20 cellular contexts compared by ENCODE assay signal in the genomic region with DNA sequence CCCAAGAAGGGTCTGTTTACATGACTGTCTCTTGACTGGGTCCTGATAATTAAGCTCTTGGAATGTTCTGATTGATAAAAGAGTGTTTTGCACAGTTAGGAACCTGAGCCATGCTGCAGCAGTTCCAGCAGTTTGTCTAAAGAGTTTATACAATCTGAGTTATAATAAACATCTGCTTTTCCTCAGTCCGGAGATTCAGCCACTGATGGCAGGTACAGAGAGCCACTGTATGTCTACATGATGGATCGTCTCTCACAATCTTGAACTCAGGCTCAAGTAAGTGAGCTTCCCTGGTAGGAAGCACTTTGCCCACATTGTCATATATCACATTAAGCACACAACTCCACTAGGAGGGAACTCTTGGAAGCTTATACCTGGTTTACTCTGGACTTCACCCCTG.
DNase-seq lines count a peak whose midpoint lies in the region; ATAC-seq and TF ChIP-seq lines count a peak whose summit lies in the region.
"Had no signal": no experiment of that assay in that cellular context is flagged by ENCODE, and none has a peak within 500 bp of the region (broad histone marks: within the 10 kb centered on the region; RNA-seq: fewer than 3 reads in every experiment).

No MANE protein-coding gene starts in this region.

- no peak overlapping the region for H3K56ac ChIP-seq in IMR-90 (ENCODE audit: extremely low read depth, insufficient read depth, low read length)

- H3K36me3 ChIP-seq in IMR-90 (ENCODE audit: control insufficient read depth, insufficient read depth, low read length) (no peaks in the 10 kb centered on the region), hepatocyte (replicated peaks; ENCODE audit: insufficient read depth, low read depth) (no peaks in the 10 kb centered on the region), mesenchymal stem cell (ENCODE audit: control insufficient read depth in 1 of 2, insufficient read depth in 2 of 2, low read depth in 1 of 2, low read length in 2 of 2) (peaks cover 0 to 22% of the 10 kb centered on the region in 2 experiments), upper lobe of right lung (peaks cover 9% of the 10 kb centered on the region)
- H3K36me3 ChIP-seq: BLaER1 treated with 17β-estradiol and CSF1 and Interleukin-3, amounts not matched to agents 10 nM and 100 nM had no signal

- H4K20me1 ChIP-seq in IMR-90 (ENCODE audit: insufficient read depth, low read length) (no peaks in the 10 kb centered on the region), hepatocyte (ENCODE audit: insufficient read depth, poor library complexity, severe bottlenecking) (no peaks in the 10 kb centered on the region)
- H4K20me1 ChIP-seq: BLaER1 treated with 17β-estradiol and CSF1 and Interleukin-3, amounts not matched to agents 10 nM and 100 nM had no signal

- H4K5ac ChIP-seq in IMR-90 (ENCODE audit: low read depth, low read length): no peak overlapping the region

- intact Hi-C loops in IMR-90 (cut with micrococcal nuclease): no loop called here
- intact Hi-C loops in upper lobe of right lung (cut with DNase I): no loop called here

- no peaks in the 10 kb centered on the region for H3K9me3 ChIP-seq in IMR-90 (ENCODE audit: control insufficient read depth, insufficient read depth, low read length)
- no peaks in the 10 kb centered on the region for H3K9me3 ChIP-seq in hepatocyte (ENCODE audit: low read depth)
- H3K9me3 ChIP-seq in mesenchymal stem cell (ENCODE audit: control insufficient read depth, low read length): no peaks in the 10 kb centered on the region
- H3K9me3 ChIP-seq in upper lobe of right lung: no peaks in the 10 kb centered on the region
- H3K9me3 ChIP-seq: A549; BLaER1 treated with 17β-estradiol and CSF1 and Interleukin-3, amounts not matched to agents 10 nM and 100 nM had no signal

- H2BK120ac ChIP-seq in IMR-90 (ENCODE audit: low read depth, low read length) (no peak overlapping the region), mesenchymal stem cell (ENCODE audit: low read depth, low read length) (no peak overlapping the region)

- TF ChIP-seq RAD21 in IMR-90 (IDR thresholded peaks at IDR 0.05; ENCODE audit: low read length): no peak

- H2AK5ac ChIP-seq in IMR-90 (ENCODE audit: low read depth, low read length) (no peak overlapping the region), mesenchymal stem cell (ENCODE audit: low read length, severe bottlenecking) (no peak overlapping the region)

- peak; percentile 24; the same call in 1 of the 2 replicates for ATAC-seq in IMR-90 (ENCODE audit: low read depth)
- ATAC-seq in upper lobe of right lung: no peak
- no peak for ATAC-seq in GM18909 (IDR thresholded peaks at IDR 0.05; ENCODE audit: poor library complexity, unreplicated experiment)
- ATAC-seq: A549; CD8-positive, alpha-beta T cell had no signal

- H4K91ac ChIP-seq in IMR-90 (ENCODE audit: insufficient read depth, low read depth, low read length) (no peak overlapping the region), mesenchymal stem cell (ENCODE audit: low read length) (no peak overlapping the region)

- H3K27me3 ChIP-seq in IMR-90 (ENCODE audit: control insufficient read depth, insufficient read depth, low read length): no peaks in the 10 kb centered on the region
- H3K27me3 ChIP-seq in hepatocyte: no peaks in the 10 kb centered on the region
- no peaks in the 10 kb centered on the region for H3K27me3 ChIP-seq in mesenchymal stem cell (ENCODE audit: control insufficient read depth in 1 of 2, insufficient read depth in 1 of 2, low read length in 2 of 2)
- H3K27me3 ChIP-seq in upper lobe of right lung: no peaks in the 10 kb centered on the region
- H3K27me3 ChIP-seq: BLaER1 treated with 17β-estradiol and CSF1 and Interleukin-3, amounts not matched to agents 10 nM and 100 nM had no signal

- no peak overlapping the region for H3K14ac ChIP-seq in IMR-90 (replicated peaks; ENCODE audit: low read depth, low read length)
- no peak overlapping the region for H3K14ac ChIP-seq in mesenchymal stem cell (ENCODE audit: low read length in 2 of 2)

- TF ChIP-seq POLR2A in IMR-90 (IDR thresholded peaks at IDR 0.05; ENCODE audit: low read depth, low read length): no peak

- no peaks in the 10 kb centered on the region for H3K4me1 ChIP-seq in IMR-90 (ENCODE audit: control insufficient read depth, insufficient read depth, low read length)
- H3K4me1 ChIP-seq in hepatocyte (ENCODE audit: insufficient read depth): no peaks in the 10 kb centered on the region
- H3K4me1 ChIP-seq in mesenchymal stem cell (ENCODE audit: control insufficient read depth, insufficient read depth, low read depth, low read length): no peaks in the 10 kb centered on the region
- no peaks in the 10 kb centered on the region for H3K4me1 ChIP-seq in upper lobe of right lung
- H3K4me1 ChIP-seq: A549; BLaER1 treated with 17β-estradiol and CSF1 and Interleukin-3, amounts not matched to agents 10 nM and 100 nM had no signal

- no peak overlapping the region for H4K8ac ChIP-seq in IMR-90 (ENCODE audit: low read depth in 2 of 2, low read length in 2 of 2)
- H4K8ac ChIP-seq in mesenchymal stem cell (ENCODE audit: low read length): no peak overlapping the region

- TF ChIP-seq CTCF in IMR-90 (conservative IDR thresholded peaks at IDR 0.05; ENCODE audit: low read depth, low read length) (no peak), hepatocyte (IDR thresholded peaks at IDR 0.05; ENCODE audit: poor library complexity) (no peak), upper lobe of right lung (IDR thresholded peaks at IDR 0.05) (no peak)

- in situ Hi-C loops in IMR-90 (cut with MboI; ENCODE audit: low sequenced_read_pairs): no loop called here

- no peak overlapping the region for H3K27ac ChIP-seq in IMR-90 (ENCODE audit: insufficient read depth, low read length)
- no peak overlapping the region for H3K27ac ChIP-seq in hepatocyte
- no peak overlapping the region for H3K27ac ChIP-seq in mesenchymal stem cell (ENCODE audit: low read length, poor library complexity, severe bottlenecking)
- no peak overlapping the region for H3K27ac ChIP-seq in upper lobe of right lung
- H3K27ac ChIP-seq: 22Rv1; A549; BLaER1 treated with 17β-estradiol and CSF1 and Interleukin-3, amounts not matched to agents 10 nM and 100 nM; C4-2B had no signal

- H2BK5ac ChIP-seq in IMR-90 (ENCODE audit: low read depth, low read length, poor library complexity, severe bottlenecking) (no peak overlapping the region), mesenchymal stem cell (ENCODE audit: low read depth, low read length, poor library complexity, severe bottlenecking) (no peak overlapping the region)

- no peak overlapping the region for H3K9ac ChIP-seq in IMR-90 (ENCODE audit: low read depth, low read length)
- H3K9ac ChIP-seq in mesenchymal stem cell (ENCODE audit: low read length): no peak overlapping the region
- H3K9ac ChIP-seq: BLaER1 treated with 17β-estradiol and CSF1 and Interleukin-3, amounts not matched to agents 10 nM and 100 nM had no signal

- 0 out of 2 replicates have a peak, but pooled peaks cover 3% of the 10 kb centered on the region for H3K9me1 ChIP-seq in IMR-90 (ENCODE audit: insufficient read depth, low read length)

- H3K79me1 ChIP-seq in IMR-90 (ENCODE audit: low read depth in 1 of 2, low read length in 2 of 2) (no peaks in the 10 kb centered on the region; a peak in 1 of 4 replicates), mesenchymal stem cell (replicated peaks; ENCODE audit: low read length, poor library complexity, severe bottlenecking) (no peaks in the 10 kb centered on the region)

- DNase-seq in IMR-90 (no peak), amniotic epithelial cell (ENCODE audit: low read depth) (peak; percentile 86), hepatocyte (ENCODE audit: low spot score) (peak; percentile 17), mesenchymal stem cell (peak; percentile 44), upper lobe of right lung (no peak), DMS53 (lab: John Stamatoyannopoulos, UW) (no peak), NCI-H2107 (lab: John Stamatoyannopoulos, UW) (no peak)
- DNase-seq: AML-193; CD4-positive, alpha-beta T cell; CD8-positive, alpha-beta T cell; COR-L47; DMS 273 treated with DMSO at 0.1 percent for 48 hours; DMS153; DMS79 treated with DMSO at 0.1 percent for 48 hours; GF-D8 had no signal

- H2AK9ac ChIP-seq in IMR-90 (replicated peaks; ENCODE audit: low read depth, low read length, poor library complexity): no peak overlapping the region

- no peak overlapping the region for H2BK20ac ChIP-seq in IMR-90 (ENCODE audit: low read depth, low read length)

- H3K23ac ChIP-seq in IMR-90 (ENCODE audit: low read depth, low read length) (no peak overlapping the region; the same call in 1 of the 2 replicates), mesenchymal stem cell (ENCODE audit: low read length in 2 of 2) (no peak overlapping the region)

- POLR2A ChIA-PET in IMR-90 (lab: Charles Lee; ENCODE audit: unreplicated experiment): no interaction called here

- H2BK15ac ChIP-seq in IMR-90 (ENCODE audit: low read depth, low read length) (no peak overlapping the region), mesenchymal stem cell (ENCODE audit: low read depth, poor library complexity, severe bottlenecking) (no peak overlapping the region)

- H3K4me2 ChIP-seq in IMR-90 (ENCODE audit: low read depth, low read length) (no peak overlapping the region), hepatocyte (no peak overlapping the region), mesenchymal stem cell (ENCODE audit: low read length, poor library complexity, severe bottlenecking) (no peak overlapping the region)
- H3K4me2 ChIP-seq: A549; BLaER1 treated with 17β-estradiol and CSF1 and Interleukin-3, amounts not matched to agents 10 nM and 100 nM had no signal

- H3K4me3 ChIP-seq in IMR-90 (ENCODE audit: insufficient read depth, low read depth, low read length) (no peak overlapping the region), hepatocyte (no peak overlapping the region), mesenchymal stem cell (ENCODE audit: insufficient read depth in 1 of 2, low read depth in 1 of 2, low read length in 2 of 2) (no peak overlapping the region), upper lobe of right lung (no peak overlapping the region)
- H3K4me3 ChIP-seq: A549; BLaER1 treated with 17β-estradiol and CSF1 and Interleukin-3, amounts not matched to agents 10 nM and 100 nM had no signal

- H3K18ac ChIP-seq in IMR-90 (ENCODE audit: low read depth, low read length): no peak overlapping the region
- no peak overlapping the region for H3K18ac ChIP-seq in mesenchymal stem cell (ENCODE audit: low read depth in 1 of 2, low read length in 2 of 2)

- H3K9me2 ChIP-seq in hepatocyte (replicated peaks; ENCODE audit: insufficient read depth): no peaks in the 10 kb centered on the region

- H2AFZ ChIP-seq in IMR-90 (replicated peaks; ENCODE audit: low read length, poor library complexity): no peak overlapping the region
- H2AFZ ChIP-seq in hepatocyte: no peak overlapping the region
- H2AFZ ChIP-seq in mesenchymal stem cell (ENCODE audit: low read depth, low read length): no peak overlapping the region

- H2BK12ac ChIP-seq in mesenchymal stem cell (ENCODE audit: low read length in 2 of 2): no peak overlapping the region

- no CpG with 5 or more reads among the region's 2 CpGs for WGBS in IMR-90 (ENCODE audit: extremely low coverage in 2 of 2, insufficient read length in 1 of 2), 2 experiments
- WGBS in hepatocyte (ENCODE audit: low lambda C conversion rate, missing lambda C conversion rate): 76% methylated on average over 2 of the region's 2 CpGs
- WGBS in mesenchymal stem cell: 11% methylated on average over 2 of the region's 2 CpGs

- dilution Hi-C loops in IMR-90 (cut with HindIII; ENCODE audit: low sequenced_read_pairs, unreplicated experiment): no loop called here

- CTCF ChIA-PET in IMR-90 (lab: Yijun Ruan, JAX): interaction anchor here (1.0 to 1.5 kb wide), 2 partner anchors 12 to 18 kb away, joined by 3 read pairs; no protein-coding TSS in a partner anchor

- no TSS peak for BruUV-seq in IMR-90 (replicated peaks; lab: Mats Ljungman, UMichigan)

- H3K79me2 ChIP-seq in hepatocyte: no peaks in the 10 kb centered on the region

- H3K4ac ChIP-seq in IMR-90 (ENCODE audit: low read depth, low read length) (no peak overlapping the region), mesenchymal stem cell (ENCODE audit: low read depth in 1 of 2, low read length in 2 of 2) (no peak overlapping the region)

Comparison
In these comparisons a context has a peak if more than half of its experiments do, and no peak if none do; other contexts are left out.
1. DNase-seq: peak in amniotic epithelial cell (single experiment), hepatocyte (single experiment) and mesenchymal stem cell (single experiment); none in IMR-90 (single experiment), upper lobe of right lung (single experiment), DMS53 (single experiment) and NCI-H2107 (single experiment).